26 cellular contexts compared by ENCODE assay signal in the genomic region with DNA sequence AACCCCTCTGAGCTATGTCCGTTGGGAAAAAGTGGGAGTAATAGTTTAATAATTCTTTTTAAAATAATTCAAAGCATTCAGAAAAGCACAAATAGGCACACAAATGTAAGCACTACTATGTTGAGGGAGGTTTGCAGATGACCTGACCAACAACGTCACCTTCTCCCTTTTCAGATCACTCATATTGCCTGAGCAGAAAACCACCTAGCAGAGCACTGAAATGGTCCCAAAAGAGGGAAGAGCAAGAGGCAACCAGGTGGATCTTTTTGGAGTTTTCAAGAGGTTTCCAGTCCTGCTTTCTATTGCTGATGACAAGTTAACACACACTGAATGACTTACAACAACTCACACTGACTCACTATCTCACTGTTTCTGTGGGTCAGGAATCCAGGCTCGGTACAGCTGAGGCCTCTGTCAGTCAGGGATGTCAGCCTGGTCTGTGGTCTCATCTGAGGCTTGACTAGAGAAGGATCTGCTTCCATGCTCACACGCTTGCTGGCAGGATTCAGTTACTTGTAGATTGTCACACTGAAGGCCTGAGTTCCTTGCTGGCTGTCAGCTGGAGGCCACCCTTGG. TPM values are rescaled to one million over a fixed set of nuclear protein-coding genes. Genes with fewer than 3 reads are reported as not detected.
"Had no signal": no experiment of that assay in that cellular context is flagged by ENCODE, and none has a peak within 500 bp of the region (broad histone marks: within the 10 kb centered on the region; RNA-seq: fewer than 3 reads in every experiment).

No MANE protein-coding gene starts in this region.

- H3K27ac ChIP-seq: KMS-11, PC-9, Peyer's patch, SJSA1, SK-N-MC had no signal

- H2AFZ ChIP-seq: PC-9 had no signal

- H3K4me1 ChIP-seq: Peyer's patch, SJSA1 had no signal

- H3K9me3 ChIP-seq: SJSA1 had no signal

- H3K4me3 ChIP-seq: K562, PC-9, Peyer's patch, SJSA1, SK-N-MC had no signal

- DNase-seq: MV-4-11; NCI-H1048; NCI-H1417; NCI-H1436 treated with DMSO at 0.1 percent for 48 hours; NCI-H1694; NCI-H187 treated with DMSO at 0.1 percent for 48 hours; NCI-H2029 treated with DMSO at 0.1 percent for 48 hours; NCI-H345; NCI-H446 treated with DMSO at 0.1 percent for 48 hours; NCI-H510A treated with DMSO at 0.1 percent for 48 hours; NCI-H526; NCI-H82; NK-92 treated with Interleukin-12 subunit alpha and Interleukin-12 subunit beta, amount 100 ng/mL, for 24 hours; OCI-M1; Peyer's patch; Right ventricle myocardium superior; RPMI8226; SIG-M5 had no signal

- H3K27me3 ChIP-seq: Peyer's patch had no signal

- H3K4me2 ChIP-seq: KMS-11, PC-9 had no signal

- ATAC-seq: K562 had no signal

- H3K36me3 ChIP-seq: Peyer's patch, SJSA1 had no signal

- FAIRE-seq: K562 had no signal

- H3K9ac ChIP-seq: KMS-11 had no signal

RNA-seq across cellular contexts. Expression of gene PGA3, which starts 4.3 kb away (rescaled TPM):
- total RNA-seq: HT1080, MCF 10A, PC-9, Peyer's patch, Right ventricle myocardium superior, SJSA1 had no signal
- polyA plus RNA-seq: IgD-negative memory B cell, K562 had no signal

RNA-seq across cellular contexts. Expression of gene PGA4, which starts 23.1 kb away (rescaled TPM):
- total RNA-seq: HT1080, K562, MCF 10A, PC-9, Peyer's patch, SJSA1 had no signal
- polyA plus RNA-seq: IgD-negative memory B cell, K562 had no signal

RNA-seq across cellular contexts. Expression of gene PGA5, which starts 41.9 kb away (rescaled TPM):
- total RNA-seq: HT1080, K562, MCF 10A, PC-9, Peyer's patch, Right ventricle myocardium superior, SJSA1 had no signal
- polyA plus RNA-seq: IgD-negative memory B cell, K562 had no signal
